18 cellular contexts compared by ENCODE assay signal in the genomic region with DNA sequence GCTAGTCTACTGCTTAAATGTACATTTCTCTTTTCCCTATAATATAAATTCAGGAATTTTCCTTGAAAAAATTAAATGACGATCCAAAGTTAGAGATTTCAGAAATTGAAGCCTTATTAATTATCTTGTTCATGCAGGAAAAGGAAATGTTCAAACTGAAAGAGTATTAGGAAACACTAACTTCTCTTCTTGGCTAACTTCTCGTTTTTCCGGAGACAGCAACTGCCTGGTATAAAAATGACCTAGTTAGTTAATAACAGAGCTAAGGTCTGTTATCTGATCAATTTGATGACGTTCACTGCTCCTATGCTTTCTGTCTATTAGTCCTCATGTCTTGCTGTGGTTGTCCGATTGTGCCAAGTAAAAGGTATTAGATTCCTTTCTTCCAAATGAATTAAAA.
"Had no signal": no experiment of that assay in that cellular context is flagged by ENCODE, and none has a peak within 500 bp of the region (broad histone marks: within the 10 kb centered on the region; RNA-seq: fewer than 3 reads in every experiment).

No MANE protein-coding gene starts in this region.

- H3K36me3 Mint-ChIP-seq: naive thymus-derived CD4-positive, alpha-beta T cell had no signal

- ATAC-seq: activated CD8-positive, alpha-beta T cell treated with anti-CD3 and anti-CD28 coated beads, Interleukin-2, amount 10 ng/mL, durations not matched to agents 7 days and 5 days; activated naive CD8-positive, alpha-beta T cell treated with anti-CD3 and anti-CD28 coated beads, Interleukin-2, amount 50 U/mL, for 24 hours; esophagus mucosa; naive thymus-derived CD4-positive, alpha-beta T cell; psoas muscle; sciatic nerve had no signal

- H3K9me3 Mint-ChIP-seq: activated naive CD8-positive, alpha-beta T cell treated with anti-CD3 and anti-CD28 coated beads, Interleukin-2, amount 50 U/mL, for 24 hours; activated T-helper 1 cell treated with anti-CD3 and anti-CD28 coated beads, Interleukin-12 subunit alpha, Interleukin-12 subunit beta, Interleukin-2, Interleukin-4 antibody, amounts not matched to agents 30 ng/mL and 10 ng/mL and 1 ng/mL, durations not matched to agents 14 hours and 24 hours and 36 hours; naive thymus-derived CD4-positive, alpha-beta T cell had no signal

- H3K4me1 ChIP-seq: psoas muscle had no signal

- H3K4me3 Mint-ChIP-seq: activated CD8-positive, alpha-beta T cell treated with anti-CD3 and anti-CD28 coated beads, Interleukin-2, amount 10 ng/mL, durations not matched to agents 7 days and 5 days; activated naive CD8-positive, alpha-beta T cell treated with anti-CD3 and anti-CD28 coated beads, Interleukin-2, amount 50 U/mL, for 24 hours; activated T-helper 1 cell treated with anti-CD3 and anti-CD28 coated beads, Interleukin-12 subunit alpha, Interleukin-12 subunit beta, Interleukin-2, Interleukin-4 antibody, amounts not matched to agents 30 ng/mL and 10 ng/mL and 1 ng/mL, durations not matched to agents 14 hours and 24 hours and 36 hours; naive thymus-derived CD4-positive, alpha-beta T cell had no signal

- H3K27me3 ChIP-seq: dorsolateral prefrontal cortex had no signal

- H3K27ac ChIP-seq: dorsolateral prefrontal cortex, psoas muscle had no signal

- H3K27ac Mint-ChIP-seq: activated CD8-positive, alpha-beta T cell treated with anti-CD3 and anti-CD28 coated beads, Interleukin-2, amount 10 ng/mL, durations not matched to agents 7 days and 5 days; activated naive CD8-positive, alpha-beta T cell treated with anti-CD3 and anti-CD28 coated beads, Interleukin-2, amount 50 U/mL, for 24 hours; activated T-helper 1 cell treated with anti-CD3 and anti-CD28 coated beads, Interleukin-12 subunit alpha, Interleukin-12 subunit beta, Interleukin-2, Interleukin-4 antibody, amounts not matched to agents 30 ng/mL and 10 ng/mL and 1 ng/mL, durations not matched to agents 14 hours and 24 hours and 36 hours; naive thymus-derived CD4-positive, alpha-beta T cell had no signal

- DNase-seq: activated CD4-positive, alpha-beta T cell treated with anti-CD3 and anti-CD28 coated beads for 4 hours; activated CD8-positive, alpha-beta memory T cell treated with anti-CD3 and anti-CD28 coated beads, Interleukin-2, amount 50 U/mL, for 48 hours; activated CD8-positive, alpha-beta T cell treated with anti-CD3 and anti-CD28 coated beads, Interleukin-2, amount 10 ng/mL, durations not matched to agents 7 days and 5 days; activated naive CD4-positive, alpha-beta T cell; activated naive CD8-positive, alpha-beta T cell treated with anti-CD3 and anti-CD28 coated beads, Interleukin-2, amount 50 U/mL, for 24 hours; dorsolateral prefrontal cortex; glutamatergic neuron; left cardiac atrium; mammary epithelial cell; naive thymus-derived CD4-positive, alpha-beta T cell; nucleus accumbens; psoas muscle; stimulated activated CD4-positive, alpha-beta T cell treated with anti-CD3 and anti-CD28 coated beads, Interleukin-2, amount 100 ng/mL, for 24 hours; stimulated activated naive CD4-positive, alpha-beta T cell; T-helper 9 cell had no signal

- H3K4me1 Mint-ChIP-seq: activated naive CD8-positive, alpha-beta T cell treated with anti-CD3 and anti-CD28 coated beads, Interleukin-2, amount 50 U/mL, for 24 hours; naive thymus-derived CD4-positive, alpha-beta T cell had no signal
